1 cellular context compared by ENCODE assay signal in genomic region chr6:84847349-84848160, GRCh38.
TF ChIP-seq lines count a peak whose summit lies in the region.

No MANE protein-coding gene starts in this region.

TF ChIP-seq in HEK293T, 16 proteins besides CTCF, POLR2A, EP300 and RAD21 (continued from another document):
- no peak for TF ChIP-seq NFRKB (IDR thresholded peaks at IDR 0.05)
- TF ChIP-seq LEF1 (IDR thresholded peaks at IDR 0.05; ENCODE audit: borderline replicate concordance): no peak
- TF ChIP-seq L3MBTL2 (conservative IDR thresholded peaks at IDR 0.05): no peak
- TF ChIP-seq BHLHE40 (IDR thresholded peaks at IDR 0.05; ENCODE audit: borderline replicate concordance): no peak
- TF ChIP-seq SUZ12 (IDR thresholded peaks at IDR 0.05): no peak
- TF ChIP-seq ARNT (IDR thresholded peaks at IDR 0.05): no peak
- TF ChIP-seq FOXK2 (IDR thresholded peaks at IDR 0.05): no peak
